ENCODE assay signal across 17 cellular contexts in the genomic region with DNA sequence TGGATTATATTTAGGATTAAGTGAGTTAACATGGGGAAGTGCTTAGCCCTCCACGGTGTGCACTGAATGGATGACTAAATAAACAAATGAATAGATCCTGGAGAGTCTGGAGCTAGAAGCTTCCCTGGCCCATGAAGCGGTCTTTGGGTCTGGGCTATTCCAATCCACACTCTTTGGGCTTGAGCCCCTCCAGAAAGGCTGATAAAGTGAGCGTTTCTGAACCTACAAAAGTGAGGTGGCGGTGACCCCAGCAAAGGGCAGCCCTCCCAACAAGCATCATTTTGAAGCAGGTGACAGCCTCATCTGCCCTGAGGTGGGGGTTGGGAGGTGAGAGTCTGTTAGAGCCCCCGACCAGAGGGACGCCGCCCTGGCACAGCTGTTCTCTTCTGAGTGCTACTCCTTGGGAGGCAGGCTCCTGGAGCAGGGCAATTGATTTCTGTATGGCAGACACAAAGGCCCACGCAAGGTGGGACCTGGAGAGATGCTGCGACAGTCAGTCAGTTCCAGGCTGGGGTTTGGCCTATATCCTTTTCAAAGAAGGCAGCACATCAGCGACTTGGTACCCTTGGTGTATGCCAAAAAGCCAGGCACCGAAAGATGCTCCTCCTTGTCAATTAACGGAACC.
"Had no signal": no experiment of that assay in that cellular context is flagged by ENCODE, and none has a peak within 500 bp of the region (broad histone marks: within the 10 kb centered on the region; RNA-seq: fewer than 3 reads in every experiment).

No MANE protein-coding gene starts in this region.

- DNase-seq: effector CD8-positive, alpha-beta T cell; heart left ventricle; hippocampal formation; kidney glomerular epithelial cell; mesendoderm; naive B cell; ovary; right cardiac atrium; stimulated activated CD4-positive, alpha-beta T cell treated with anti-CD3 and anti-CD28 coated beads, Interleukin-12 subunit alpha, Interleukin-12 subunit beta, amount 100 ng/mL, for 4 hours; stimulated activated naive CD4-positive, alpha-beta T cell; stomach; substantia nigra; trophoblast cell; uterus had no signal

- ATAC-seq: heart left ventricle, right cardiac atrium had no signal

- H3K36me3 ChIP-seq: heart left ventricle, ovary, stomach, thoracic aorta, uterus had no signal

- H3K9me3 ChIP-seq: heart left ventricle, ovary, stomach, thoracic aorta, uterus had no signal

- H3K27ac ChIP-seq: coronary artery, dorsolateral prefrontal cortex, heart left ventricle, ovary, stomach, thoracic aorta, uterus had no signal

- H3K27me3 ChIP-seq: ovary, uterus had no signal

- H3K4me3 ChIP-seq: coronary artery, dorsolateral prefrontal cortex, heart left ventricle, ovary, stomach, thoracic aorta, uterus had no signal

- H3K4me1 ChIP-seq: heart left ventricle, stomach, uterus had no signal
